Comparison of ENCODE assay signal across 1 cellular context in genomic region chr7:129768614-129769399, GRCh38.
TF ChIP-seq lines count a peak whose summit lies in the region.

No MANE protein-coding gene starts in this region.

TF ChIP-seq in K562, 482 proteins besides CTCF, POLR2A, EP300 and RAD21 (continued from another document):
- no peak; the same call in 1 of the 2 replicates for TF ChIP-seq TAF7 (tag; IDR thresholded peaks at IDR 0.05)
- TF ChIP-seq ZNF23 (CRISPR knock-in tag; IDR thresholded peaks at IDR 0.05), result no peak
- TF ChIP-seq TCF3 (CRISPR knock-in tag; IDR thresholded peaks at IDR 0.05), result peak; percentile 98
- TF ChIP-seq HDAC3 (IDR thresholded peaks at IDR 0.05; ENCODE audit: borderline replicate concordance, partially characterized antibody), result no peak
- no peak for TF ChIP-seq IRF9 (tag; IDR thresholded peaks at IDR 0.05)
- TF ChIP-seq, protein P1, sequence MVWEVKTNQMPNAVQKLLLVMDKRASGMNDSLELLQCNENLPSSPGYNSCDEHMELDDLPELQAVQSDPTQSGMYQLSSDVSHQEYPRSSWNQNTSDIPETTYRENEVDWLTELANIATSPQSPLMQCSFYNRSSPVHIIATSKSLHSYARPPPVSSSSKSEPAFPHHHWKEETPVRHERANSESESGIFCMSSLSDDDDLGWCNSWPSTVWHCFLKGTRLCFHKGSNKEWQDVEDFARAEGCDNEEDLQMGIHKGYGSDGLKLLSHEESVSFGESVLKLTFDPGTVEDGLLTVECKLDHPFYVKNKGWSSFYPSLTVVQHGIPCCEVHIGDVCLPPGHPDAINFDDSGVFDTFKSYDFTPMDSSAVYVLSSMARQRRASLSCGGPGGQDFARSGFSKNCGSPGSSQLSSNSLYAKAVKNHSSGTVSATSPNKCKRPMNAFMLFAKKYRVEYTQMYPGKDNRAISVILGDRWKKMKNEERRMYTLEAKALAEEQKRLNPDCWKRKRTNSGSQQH (CRISPR knock-in tag; IDR thresholded peaks at IDR 0.05), result no peak
- TF ChIP-seq MTA1 (IDR thresholded peaks at IDR 0.05; ENCODE audit: borderline replicate concordance), result peak; percentile 44; the same call in 1 of the 2 replicates
- no peak for TF ChIP-seq SRSF9 (IDR thresholded peaks at IDR 0.05; ENCODE audit: borderline replicate concordance, low read depth, low read length)
- TF ChIP-seq ARHGAP35 (IDR thresholded peaks at IDR 0.05; ENCODE audit: partially characterized antibody), result peak; percentile 30
